In genomic region chr9:101639301-101639700, GRCh38 we compare ENCODE assay signal across 23 cellular contexts. TPM values are rescaled to one million over a fixed set of nuclear protein-coding genes. Genes with fewer than 3 reads are reported as not detected.
"Had no signal": no experiment of that assay in that cellular context is flagged by ENCODE, and none has a peak within 500 bp of the region (broad histone marks: within the 10 kb centered on the region; RNA-seq: fewer than 3 reads in every experiment).

No MANE protein-coding gene starts in this region.

- H3K27ac Mint-ChIP-seq: activated naive CD4-positive, alpha-beta T cell treated with anti-CD3 and anti-CD28 coated beads for 36 hours; dendritic cell treated with granulocyte-macrophage colony-stimulating factor and Interleukin-4, amounts not matched to agents 40 ng/mL and 50 ng/mL, for 4 days; natural killer cell; stimulated activated naive B cell treated with anti-CD40 and anti-IgM and Interleukin-4, amounts not matched to agents 10 μg/mL and 1 μg/mL and 100 μg/mL, for 72 hours; T-helper 1 cell treated with Interleukin-12 subunit alpha and Interleukin-12 subunit beta and Interleukin-4 antibody, amounts not matched to agents 30 μg/mL and 1 μg/mL, for 36 hours had no signal

- H3K36me3 ChIP-seq: esophagus muscularis mucosa, neutrophil had no signal

- H3K4me1 Mint-ChIP-seq: natural killer cell; stimulated activated naive B cell treated with anti-CD40 and anti-IgM and Interleukin-4, amounts not matched to agents 10 μg/mL and 1 μg/mL and 100 μg/mL, for 72 hours had no signal

- H3K27ac ChIP-seq: esophagus muscularis mucosa, neutrophil had no signal

- ATAC-seq: activated T-cell treated with anti-CD3 and anti-CD28 coated beads, Interleukin-2, amount 50 U/mL, for 4 hours; natural killer cell; stimulated activated naive B cell treated with anti-CD40 and anti-IgM and Interleukin-4, amounts not matched to agents 10 μg/mL and 1 μg/mL and 100 μg/mL, for 72 hours had no signal

- H3K4me3 Mint-ChIP-seq: activated naive CD4-positive, alpha-beta T cell treated with anti-CD3 and anti-CD28 coated beads for 36 hours; activated T-cell treated with anti-CD3 and anti-CD28 coated beads, Interleukin-2, amount 50 U/mL, for 4 hours; dendritic cell treated with granulocyte-macrophage colony-stimulating factor and Interleukin-4, amounts not matched to agents 40 ng/mL and 50 ng/mL, for 4 days; natural killer cell; stimulated activated naive B cell treated with anti-CD40 and anti-IgM and Interleukin-4, amounts not matched to agents 10 μg/mL and 1 μg/mL and 100 μg/mL, for 72 hours; T-helper 1 cell treated with Interleukin-12 subunit alpha and Interleukin-12 subunit beta and Interleukin-4 antibody, amounts not matched to agents 30 μg/mL and 1 μg/mL, for 36 hours had no signal

- H3K27me3 ChIP-seq: esophagus muscularis mucosa, neutrophil had no signal

- H3K27me3 Mint-ChIP-seq: dendritic cell treated with granulocyte-macrophage colony-stimulating factor and Interleukin-4, amounts not matched to agents 40 ng/mL and 50 ng/mL, for 4 days; stimulated activated naive B cell treated with anti-CD40 and anti-IgM and Interleukin-4, amounts not matched to agents 10 μg/mL and 1 μg/mL and 100 μg/mL, for 72 hours had no signal

- H3K9me3 ChIP-seq: neutrophil had no signal

- H3K9me3 Mint-ChIP-seq: activated T-cell treated with anti-CD3 and anti-CD28 coated beads, Interleukin-2, amount 50 U/mL, for 4 hours; dendritic cell treated with granulocyte-macrophage colony-stimulating factor and Interleukin-4, amounts not matched to agents 40 ng/mL and 50 ng/mL, for 4 days had no signal

- DNase-seq: activated CD4-positive, alpha-beta T cell treated with anti-CD3 and anti-CD28 coated beads, Interleukin-2, amount 50 U/mL, for 1 hour; activated CD4-positive, CD25-positive, alpha-beta regulatory T cell treated with anti-CD3 and anti-CD28 coated beads, Interleukin-2, amount 50 U/mL, for 72 hours; activated CD8-positive, alpha-beta memory T cell treated with anti-CD3 and anti-CD28 coated beads, Interleukin-2, amount 50 U/mL, for 4 hours; activated naive CD4-positive, alpha-beta T cell treated with anti-CD3 and anti-CD28 coated beads for 36 hours; activated T-cell treated with anti-CD3 and anti-CD28 coated beads, Interleukin-2, amount 50 U/mL, for 4 hours; cerebellar nuclear complex; effector CD8-positive, alpha-beta T cell; foreskin fibroblast; hypothalamus; mesenchymal stem cell; natural killer cell; posterior cingulate gyrus; stimulated activated naive B cell treated with anti-CD40 and anti-IgM and Interleukin-4, amounts not matched to agents 10 μg/mL and 1 μg/mL and 100 μg/mL, for 72 hours had no signal

- H3K36me3 Mint-ChIP-seq: natural killer cell; stimulated activated naive B cell treated with anti-CD40 and anti-IgM and Interleukin-4, amounts not matched to agents 10 μg/mL and 1 μg/mL and 100 μg/mL, for 72 hours had no signal

- H3K4me3 ChIP-seq: esophagus muscularis mucosa had no signal

RNA-seq across cellular contexts. Expression of gene PPP3R2, which starts 44.5 kb away (rescaled TPM):
- total RNA-seq: activated naive CD4-positive, alpha-beta T cell treated with anti-CD3 and anti-CD28 coated beads for 36 hours; activated T-cell treated with anti-CD3 and anti-CD28 coated beads, Interleukin-2, amount 50 U/mL, for 4 hours; endothelial cell of umbilical vein; glomerular endothelial cell; kidney epithelial cell; lower leg skin; natural killer cell; renal cortical epithelial cell; ureter had no signal
- polyA plus RNA-seq: endothelial cell of umbilical vein had no signal
